In genomic region chrX:1841746-1842145, GRCh38 we compare ENCODE assay signal across 25 cellular contexts.
A peak's percentile ranks its signal among the peaks of the same experiment; 100 is the strongest.
DNase-seq lines count a peak whose midpoint lies in the region; ATAC-seq lines count a peak whose summit lies in the region.
"Had no signal": no experiment of that assay in that cellular context is flagged by ENCODE, and none has a peak within 500 bp of the region (broad histone marks: within the 10 kb centered on the region; RNA-seq: fewer than 3 reads in every experiment).

No MANE protein-coding gene starts in this region.

- intact Hi-C loops in cardiac septum (cut with DNase I) (no loop called here), left cardiac atrium (cut with DNase I) (no loop called here)

- DNase-seq in cardiac septum (ENCODE audit: low spot score) (peak; percentile 51), left cardiac atrium (no peak), mesenteric fat pad (ENCODE audit: low spot score) (peak; percentile 62), NCI-H2081 treated with DMSO at 0.1 percent for 48 hours (lab: John Stamatoyannopoulos, UW) (no peak)
- DNase-seq: 8988T; ACHN; AML-193; BE2C; C1 segment of cervical spinal cord; Caco-2; Calu3; CD4-positive, alpha-beta memory T cell; CD4-positive, alpha-beta T cell; CD4-positive, CD25-positive, alpha-beta regulatory T cell; CD8-positive, alpha-beta memory T cell; CD8-positive, alpha-beta T cell; COR-L47; DMS 273 treated with DMSO at 0.1 percent for 48 hours; DMS153; DMS53; DMS79; DMS79 treated with DMSO at 0.1 percent for 48 hours; DND-41; EL had no signal

- ATAC-seq in left cardiac atrium = no peak
- ATAC-seq: A549; CD8-positive, alpha-beta T cell had no signal

Comparison
In these comparisons a context has a peak if more than half of its experiments do, and no peak if none do; other contexts are left out.
1. DNase-seq: peak in cardiac septum (single experiment) and mesenteric fat pad (single experiment); none in left cardiac atrium (single experiment) and NCI-H2081 treated with DMSO at 0.1 percent for 48 hours (single experiment).